ENCODE assay signal across 1 cellular context in genomic region chr2:149329068-149329467, GRCh38.
TF ChIP-seq lines count a peak whose summit lies in the region.

No MANE protein-coding gene starts in this region.

TF ChIP-seq in SK-N-SH, 30 proteins besides CTCF, POLR2A, EP300 and RAD21 (continued from another document):
- TF ChIP-seq IRF3 (IDR thresholded peaks at IDR 0.05; ENCODE audit: low read depth, low read length) (no peak), POLR2AphosphoS5 (IDR thresholded peaks at IDR 0.05; ENCODE audit: low read depth, low read length) (no peak), PBX3 (IDR thresholded peaks at IDR 0.05) (no peak), MXI1 (IDR thresholded peaks at IDR 0.05; ENCODE audit: low read depth, low read length) (no peak), NRF1 (IDR thresholded peaks at IDR 0.05; ENCODE audit: low read depth, low read length) (no peak), FOSL2 (IDR thresholded peaks at IDR 0.05; ENCODE audit: borderline replicate concordance, low read depth) (no peak), TAF1 (IDR thresholded peaks at IDR 0.05; ENCODE audit: borderline replicate concordance, low read depth, low read length) (no peak), GABPA (IDR thresholded peaks at IDR 0.05; ENCODE audit: low read depth) (no peak), RFX5 (IDR thresholded peaks at IDR 0.05; ENCODE audit: low read length) (no peak), YY1 (IDR thresholded peaks at IDR 0.05; ENCODE audit: low read depth) (no peak), GATA2 (CRISPR knock-in tag; IDR thresholded peaks at IDR 0.05) (no peak), EZH2phosphoT487 (IDR thresholded peaks at IDR 0.05; ENCODE audit: borderline replicate concordance, low read depth) (no peak), CHD2 (IDR thresholded peaks at IDR 0.05; ENCODE audit: low read length, partially characterized antibody) (no peak), TCF12 (IDR thresholded peaks at IDR 0.05) (no peak), SMC3 (IDR thresholded peaks at IDR 0.05; ENCODE audit: low read depth, low read length) (no peak), REST (IDR thresholded peaks at IDR 0.05; ENCODE audit: low read depth, low read length) (no peak), RXRA (IDR thresholded peaks at IDR 0.05; ENCODE audit: borderline replicate concordance, low read depth) (no peak), FOXM1 (IDR thresholded peaks at IDR 0.05; ENCODE audit: low read depth) (no peak)
